9 cellular contexts compared by ENCODE assay signal in genomic region chr12:51269174-51270066, GRCh38. TPM values are rescaled to one million over a fixed set of nuclear protein-coding genes. Genes with fewer than 3 reads are reported as not detected.
DNase-seq lines count a peak whose midpoint lies in the region; ATAC-seq and TF ChIP-seq lines count a peak whose summit lies in the region.
"Had no signal": no experiment of that assay in that cellular context is flagged by ENCODE, and none has a peak within 500 bp of the region (broad histone marks: within the 10 kb centered on the region; RNA-seq: fewer than 3 reads in every experiment).

No MANE protein-coding gene starts in this region.

- H3K27ac ChIP-seq in OCI-LY1 (ENCODE audit: low read depth, low read length, poor library complexity, severe bottlenecking): no peak overlapping the region

- H3K4me1 ChIP-seq in OCI-LY1 (ENCODE audit: insufficient read depth, low read length, severe bottlenecking): peaks cover 10% of the 10 kb centered on the region

- H3K4me3 ChIP-seq in GM12864 (ENCODE audit: low read depth, low read length) (peak overlapping the region; percentile 70), OCI-LY1 (ENCODE audit: low read depth, low read length, poor library complexity, severe bottlenecking) (peak overlapping the region; percentile 64)

- H3K36me3 ChIP-seq in OCI-LY1 (ENCODE audit: insufficient read depth, low read length): no peaks in the 10 kb centered on the region

- peak overlapping the region; percentile 89; the same call in 1 of the 2 replicates for H3K4me2 ChIP-seq in OCI-LY1 (ENCODE audit: low read length)

- no peaks in the 10 kb centered on the region for H3K9me3 Mint-ChIP-seq in progenitor cell of endocrine pancreas (ENCODE audit: low read depth)

- peak; percentile 47 for ATAC-seq in HG02642 (IDR thresholded peaks at IDR 0.05; ENCODE audit: poor library complexity, unreplicated experiment)

- DNase-seq in GM12864 (ENCODE audit: low read depth) (no peak), glomerular visceral epithelial cell (ENCODE audit: extremely low spot score) (peak; percentile 53), progenitor cell of endocrine pancreas (ENCODE audit: low spot score, unreplicated experiment) (peak; percentile 65), KG1 (lab: John Stamatoyannopoulos, UW) (no peak)
- peak; percentile 34 for DNase-seq in activated T-helper 9 cell treated with anti-CD3 and anti-CD28 coated beads, Interleukin-2, amount 50 U/mL, for 16 hours (ENCODE audit: low read depth)
- DNase-seq in NK-92 treated with Interleukin-12 subunit alpha and Interleukin-12 subunit beta, amount 100 ng/mL, for 24 hours (lab: John Stamatoyannopoulos, UW): no peak

- H3K79me2 ChIP-seq in OCI-LY1 (ENCODE audit: insufficient read depth, low read length): no peaks in the 10 kb centered on the region

- no peaks in the 10 kb centered on the region for H3K9me2 ChIP-seq in OCI-LY1 (ENCODE audit: low read depth, low read length)

- peak; percentile 51 for TF ChIP-seq CTCF in GM12864 (IDR thresholded peaks at IDR 0.05; ENCODE audit: low read depth, low read length, missing control alignments)
- peak; percentile 33; the same call in 1 of the 2 replicates for TF ChIP-seq CTCF in OCI-LY1 (IDR thresholded peaks at IDR 0.05; ENCODE audit: low read length)
- peak; percentile 57 for TF ChIP-seq CTCF in progenitor cell of endocrine pancreas (IDR thresholded peaks at IDR 0.05; ENCODE audit: unreplicated experiment)

- H3K36me3 Mint-ChIP-seq in progenitor cell of endocrine pancreas (ENCODE audit: insufficient read depth): peaks cover 2% of the 10 kb centered on the region

- H3K27me3 Mint-ChIP-seq in progenitor cell of endocrine pancreas: peaks cover 6% of the 10 kb centered on the region

- no peak overlapping the region for H2AFZ ChIP-seq in OCI-LY1 (ENCODE audit: low read length)

- H3K27me3 ChIP-seq in OCI-LY1 (ENCODE audit: insufficient read depth, low read length): no peaks in the 10 kb centered on the region

- peaks cover 12% of the 10 kb centered on the region for H3K4me1 Mint-ChIP-seq in progenitor cell of endocrine pancreas (ENCODE audit: low read depth)

- H3K4me3 Mint-ChIP-seq in progenitor cell of endocrine pancreas (ENCODE audit: low read depth): peak overlapping the region; percentile 70

- no peaks in the 10 kb centered on the region for H4K20me1 ChIP-seq in OCI-LY1 (ENCODE audit: insufficient read depth, low read length)

- H3K27ac Mint-ChIP-seq in progenitor cell of endocrine pancreas: peak overlapping the region; percentile 83

- H3F3A ChIP-seq in OCI-LY1 (ENCODE audit: insufficient read depth, low read length): no peaks in the 10 kb centered on the region

- H3K9me3 ChIP-seq in OCI-LY1 (ENCODE audit: low read length): no peaks in the 10 kb centered on the region

- no peak overlapping the region for H3K9ac ChIP-seq in OCI-LY1 (ENCODE audit: low read length)

RNA-seq across cellular contexts. Expression of gene SMAGP, which starts 0.8 kb away (rescaled TPM):
- total RNA-seq in progenitor cell of endocrine pancreas: 9.1 and 11.0 TPM in 2 replicates

RNA-seq across cellular contexts. Expression of gene DAZAP2, which starts 30.8 kb away (rescaled TPM):
- 103 and 106 TPM in 2 replicates for total RNA-seq in progenitor cell of endocrine pancreas

RNA-seq across cellular contexts. Expression of gene POU6F1, which starts 51.6 kb away (rescaled TPM):
- total RNA-seq in progenitor cell of endocrine pancreas: 8.2 and 11.6 TPM in 2 replicates

RNA-seq across cellular contexts. Expression of gene BIN2, which starts 54.6 kb away (rescaled TPM):
- total RNA-seq in progenitor cell of endocrine pancreas: not detected in 2 replicates
- total RNA-seq: glomerular endothelial cell had no signal

Comparison
In these comparisons a context has a peak if more than half of its experiments do, and no peak if none do; other contexts are left out.
1. DNase-seq: peak in activated T-helper 9 cell treated with anti-CD3 and anti-CD28 coated beads, Interleukin-2, amount 50 U/mL, for 16 hours (single experiment), glomerular visceral epithelial cell (single experiment) and progenitor cell of endocrine pancreas (single experiment); none in GM12864 (single experiment), NK-92 treated with Interleukin-12 subunit alpha and Interleukin-12 subunit beta, amount 100 ng/mL, for 24 hours (single experiment) and KG1 (single experiment).
2. Peak in every context shown above with its lines, with median percentiles within 50 percentile points of each other: CTCF ChIP-seq.